Comparison of ENCODE assay signal across 15 cellular contexts in genomic region chr9:127061411-127061810, GRCh38.
DNase-seq lines count a peak whose midpoint lies in the region; ATAC-seq and TF ChIP-seq lines count a peak whose summit lies in the region.
"Had no signal": no experiment of that assay in that cellular context is flagged by ENCODE, and none has a peak within 500 bp of the region (broad histone marks: within the 10 kb centered on the region; RNA-seq: fewer than 3 reads in every experiment).

No MANE protein-coding gene starts in this region.

- H3K27me3 ChIP-seq in right atrium auricular region: no peaks in the 10 kb centered on the region

- peaks cover 0 to 21% of the 10 kb centered on the region in 2 donors for H3K4me1 ChIP-seq in right atrium auricular region

- H3K4me3 ChIP-seq in right atrium auricular region: no peak overlapping the region
- H3K4me3 ChIP-seq: GM23248 had no signal

- no peak overlapping the region for H3K4me3 Mint-ChIP-seq in osteocyte (ENCODE audit: unreplicated experiment)
- no peak overlapping the region for H3K4me3 Mint-ChIP-seq in type B pancreatic cell
- H3K4me3 Mint-ChIP-seq: CD4-positive, alpha-beta memory T cell had no signal

- H3K27ac ChIP-seq in right atrium auricular region: no peak overlapping the region
- H3K27ac ChIP-seq: GM23248 had no signal

- H3K9me3 Mint-ChIP-seq in osteocyte (ENCODE audit: unreplicated experiment): no peaks in the 10 kb centered on the region
- no peaks in the 10 kb centered on the region for H3K9me3 Mint-ChIP-seq in type B pancreatic cell
- H3K9me3 Mint-ChIP-seq: CD4-positive, alpha-beta memory T cell had no signal

- ATAC-seq in left ventricle myocardium superior (no peak), HG03039 (IDR thresholded peaks at IDR 0.05; ENCODE audit: unreplicated experiment) (no peak), GM21367 (IDR thresholded peaks at IDR 0.05; ENCODE audit: unreplicated experiment) (no peak)

- DNase-seq in right atrium auricular region (ENCODE audit: low spot score) (peak; percentile 16), left ventricle myocardium superior (no peak), osteocyte (ENCODE audit: extremely low spot score, unreplicated experiment) (peak; percentile 62), type B pancreatic cell (ENCODE audit: extremely low spot score, unreplicated experiment) (peak; percentile 7)
- DNase-seq: C1 segment of cervical spinal cord; Calu3; CD4-positive, alpha-beta memory T cell; COR-L47; DMS153; DND-41; GM23248; H7; HCEC 1CT had no signal

- H3K27ac Mint-ChIP-seq in osteocyte (ENCODE audit: unreplicated experiment) (no peak overlapping the region), type B pancreatic cell (no peak overlapping the region)

- TF ChIP-seq CTCF in right atrium auricular region (IDR thresholded peaks at IDR 0.05): no peak
- no peak for TF ChIP-seq CTCF in osteocyte (IDR thresholded peaks at IDR 0.05)
- TF ChIP-seq CTCF in type B pancreatic cell (conservative IDR thresholded peaks at IDR 0.05): no peak

- intact Hi-C loops in left ventricle myocardium superior (cut with micrococcal nuclease): no loop called here

- no peaks in the 10 kb centered on the region for H3K9me3 ChIP-seq in right atrium auricular region

- H3K36me3 Mint-ChIP-seq in osteocyte (ENCODE audit: unreplicated experiment) (peaks cover 3% of the 10 kb centered on the region), type B pancreatic cell (peaks cover 4% of the 10 kb centered on the region)

- H3K4me1 Mint-ChIP-seq in osteocyte (ENCODE audit: unreplicated experiment): peaks cover 2% of the 10 kb centered on the region
- peaks cover 31% of the 10 kb centered on the region for H3K4me1 Mint-ChIP-seq in type B pancreatic cell (ENCODE audit: unreplicated experiment)

- no peaks in the 10 kb centered on the region for H3K36me3 ChIP-seq in right atrium auricular region

- H3K27me3 Mint-ChIP-seq in osteocyte (ENCODE audit: unreplicated experiment) (no peaks in the 10 kb centered on the region), type B pancreatic cell (no peaks in the 10 kb centered on the region)
- H3K27me3 Mint-ChIP-seq: CD4-positive, alpha-beta memory T cell had no signal
